1 cellular context compared by ENCODE assay signal in the genomic region with DNA sequence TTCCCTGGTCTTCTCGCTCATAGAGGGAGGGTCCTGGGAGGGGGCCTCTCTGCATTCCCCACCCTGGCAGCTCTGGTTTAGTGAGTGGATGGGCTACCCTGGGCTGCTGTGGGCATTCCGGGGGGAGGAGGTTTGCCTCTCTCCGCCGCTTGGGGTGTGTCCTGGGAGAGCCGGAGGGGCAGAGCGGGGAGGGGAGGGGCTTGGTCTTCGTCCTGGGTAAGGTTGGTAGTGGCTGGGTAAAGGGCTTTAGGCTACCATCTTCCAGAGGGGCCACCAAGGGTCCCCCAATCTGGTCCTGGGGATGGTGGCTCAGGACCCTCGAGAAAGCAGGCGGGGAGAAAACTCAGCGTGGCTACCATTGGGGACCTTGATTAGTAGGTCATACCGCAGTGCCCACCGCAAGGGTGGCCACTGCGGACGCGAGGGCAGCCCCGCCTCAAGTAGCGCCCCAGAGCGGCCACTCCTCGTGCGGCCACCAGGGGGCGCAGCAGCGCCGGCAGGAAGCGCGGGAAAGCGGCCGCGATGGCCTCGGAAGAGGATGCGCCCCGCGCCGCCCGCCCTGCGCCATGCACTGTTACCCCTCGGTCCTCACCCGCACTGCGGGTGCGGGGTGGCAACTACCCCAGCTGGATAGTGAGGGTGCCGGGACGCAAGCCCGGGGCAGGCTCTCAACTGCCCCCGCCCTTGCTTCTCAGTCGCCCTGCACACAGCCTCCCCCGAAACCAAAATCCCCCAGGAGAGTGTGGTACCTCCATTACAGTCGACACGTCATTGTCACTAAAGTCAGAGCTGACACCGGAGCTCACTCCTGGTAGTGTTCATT.
A peak's percentile ranks its signal among the peaks of the same experiment; 100 is the strongest.
TF ChIP-seq lines count a peak whose summit lies in the region.

No MANE protein-coding gene starts in this region.

TF ChIP-seq in WTC11, 78 proteins besides CTCF, POLR2A, EP300 and RAD21 (continued from another document and continues in another):
- TF ChIP-seq, protein P1, sequence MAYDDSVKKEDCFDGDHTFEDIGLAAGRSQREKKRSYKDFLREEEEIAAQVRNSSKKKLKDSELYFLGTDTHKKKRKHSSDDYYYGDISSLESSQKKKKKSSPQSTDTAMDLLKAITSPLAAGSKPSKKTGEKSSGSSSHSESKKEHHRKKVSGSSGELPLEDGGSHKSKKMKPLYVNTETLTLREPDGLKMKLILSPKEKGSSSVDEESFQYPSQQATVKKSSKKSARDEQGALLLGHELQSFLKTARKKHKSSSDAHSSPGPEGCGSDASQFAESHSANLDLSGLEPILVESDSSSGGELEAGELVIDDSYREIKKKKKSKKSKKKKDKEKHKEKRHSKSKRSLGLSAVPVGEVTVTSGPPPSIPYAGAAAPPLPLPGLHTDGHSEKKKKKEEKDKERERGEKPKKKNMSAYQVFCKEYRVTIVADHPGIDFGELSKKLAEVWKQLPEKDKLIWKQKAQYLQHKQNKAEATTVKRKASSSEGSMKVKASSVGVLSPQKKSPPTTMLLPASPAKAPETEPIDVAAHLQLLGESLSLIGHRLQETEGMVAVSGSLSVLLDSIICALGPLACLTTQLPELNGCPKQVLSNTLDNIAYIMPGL (CRISPR knock-in tag; IDR thresholded peaks at IDR 0.05): peak; percentile 80; the same call in 1 of the 2 replicates
- TF ChIP-seq GTF2I (CRISPR knock-in tag; conservative IDR thresholded peaks at IDR 0.05) (no peak), SOX15 (CRISPR knock-in tag; IDR thresholded peaks at IDR 0.05) (no peak), PRRX2 (CRISPR knock-in tag; IDR thresholded peaks at IDR 0.05) (no peak), FOXP1 (CRISPR knock-in tag; IDR thresholded peaks at IDR 0.05; ENCODE audit: borderline replicate concordance) (peak; percentile 88), NR1H2 (CRISPR knock-in tag; IDR thresholded peaks at IDR 0.05) (no peak), CBFB (CRISPR knock-in tag; IDR thresholded peaks at IDR 0.05; ENCODE audit: low read depth) (no peak), TEAD4 (CRISPR knock-in tag; IDR thresholded peaks at IDR 0.05) (no peak), NFYB (CRISPR knock-in tag; conservative IDR thresholded peaks at IDR 0.05; ENCODE audit: low read depth) (no peak), GABPB1 (CRISPR knock-in tag; IDR thresholded peaks at IDR 0.05) (no peak), JAZF1 (CRISPR knock-in tag; IDR thresholded peaks at IDR 0.05) (no peak), CREM (CRISPR knock-in tag; IDR thresholded peaks at IDR 0.05) (no peak; the same call in 1 of the 2 replicates), ZNF121 (CRISPR knock-in tag; IDR thresholded peaks at IDR 0.05) (no peak), ZNF219 (CRISPR knock-in tag; IDR thresholded peaks at IDR 0.05; ENCODE audit: borderline replicate concordance) (no peak), NR3C1 (CRISPR knock-in tag; conservative IDR thresholded peaks at IDR 0.05; ENCODE audit: low read depth) (no peak), GRHL2 (CRISPR knock-in tag; IDR thresholded peaks at IDR 0.05; ENCODE audit: insufficient replicate concordance, severe bottlenecking) (no peak), SP1 (CRISPR knock-in tag; conservative IDR thresholded peaks at IDR 0.05) (no peak), SMAD4 (CRISPR knock-in tag; IDR thresholded peaks at IDR 0.05) (no peak), RORB (CRISPR knock-in tag; IDR thresholded peaks at IDR 0.05) (no peak), ELF4 (CRISPR knock-in tag; IDR thresholded peaks at IDR 0.05; ENCODE audit: low read depth) (no peak), CREB1 (CRISPR knock-in tag; IDR thresholded peaks at IDR 0.05) (peak; percentile 82), FOXJ3 (CRISPR knock-in tag; IDR thresholded peaks at IDR 0.05; ENCODE audit: borderline replicate concordance) (no peak), ZBTB21 (CRISPR knock-in tag; IDR thresholded peaks at IDR 0.05; ENCODE audit: borderline replicate concordance) (peak; percentile 84; the same call in 1 of the 2 replicates), TP53 (CRISPR knock-in tag; IDR thresholded peaks at IDR 0.05) (peak; percentile 95), RELA (CRISPR knock-in tag; IDR thresholded peaks at IDR 0.05; ENCODE audit: borderline replicate concordance) (peak; percentile 91; the same call in 1 of the 2 replicates), NFATC4 (CRISPR knock-in tag; IDR thresholded peaks at IDR 0.05) (no peak)
- TF ChIP-seq, protein P2, sequence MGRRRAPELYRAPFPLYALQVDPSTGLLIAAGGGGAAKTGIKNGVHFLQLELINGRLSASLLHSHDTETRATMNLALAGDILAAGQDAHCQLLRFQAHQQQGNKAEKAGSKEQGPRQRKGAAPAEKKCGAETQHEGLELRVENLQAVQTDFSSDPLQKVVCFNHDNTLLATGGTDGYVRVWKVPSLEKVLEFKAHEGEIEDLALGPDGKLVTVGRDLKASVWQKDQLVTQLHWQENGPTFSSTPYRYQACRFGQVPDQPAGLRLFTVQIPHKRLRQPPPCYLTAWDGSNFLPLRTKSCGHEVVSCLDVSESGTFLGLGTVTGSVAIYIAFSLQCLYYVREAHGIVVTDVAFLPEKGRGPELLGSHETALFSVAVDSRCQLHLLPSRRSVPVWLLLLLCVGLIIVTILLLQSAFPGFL (CRISPR knock-in tag; IDR thresholded peaks at IDR 0.05; ENCODE audit: borderline replicate concordance): no peak
- TF ChIP-seq, protein P3, sequence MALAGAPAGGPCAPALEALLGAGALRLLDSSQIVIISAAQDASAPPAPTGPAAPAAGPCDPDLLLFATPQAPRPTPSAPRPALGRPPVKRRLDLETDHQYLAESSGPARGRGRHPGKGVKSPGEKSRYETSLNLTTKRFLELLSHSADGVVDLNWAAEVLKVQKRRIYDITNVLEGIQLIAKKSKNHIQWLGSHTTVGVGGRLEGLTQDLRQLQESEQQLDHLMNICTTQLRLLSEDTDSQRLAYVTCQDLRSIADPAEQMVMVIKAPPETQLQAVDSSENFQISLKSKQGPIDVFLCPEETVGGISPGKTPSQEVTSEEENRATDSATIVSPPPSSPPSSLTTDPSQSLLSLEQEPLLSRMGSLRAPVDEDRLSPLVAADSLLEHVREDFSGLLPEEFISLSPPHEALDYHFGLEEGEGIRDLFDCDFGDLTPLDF (CRISPR knock-in tag; IDR thresholded peaks at IDR 0.05): peak; percentile 92
- TF ChIP-seq, protein P4, sequence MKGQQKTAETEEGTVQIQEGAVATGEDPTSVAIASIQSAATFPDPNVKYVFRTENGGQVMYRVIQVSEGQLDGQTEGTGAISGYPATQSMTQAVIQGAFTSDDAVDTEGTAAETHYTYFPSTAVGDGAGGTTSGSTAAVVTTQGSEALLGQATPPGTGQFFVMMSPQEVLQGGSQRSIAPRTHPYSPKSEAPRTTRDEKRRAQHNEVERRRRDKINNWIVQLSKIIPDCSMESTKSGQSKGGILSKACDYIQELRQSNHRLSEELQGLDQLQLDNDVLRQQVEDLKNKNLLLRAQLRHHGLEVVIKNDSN (CRISPR knock-in tag; IDR thresholded peaks at IDR 0.05): 0 out of 2 replicates have a peak, but pooled peaks have one; percentile 27
- TF ChIP-seq, protein P5, sequence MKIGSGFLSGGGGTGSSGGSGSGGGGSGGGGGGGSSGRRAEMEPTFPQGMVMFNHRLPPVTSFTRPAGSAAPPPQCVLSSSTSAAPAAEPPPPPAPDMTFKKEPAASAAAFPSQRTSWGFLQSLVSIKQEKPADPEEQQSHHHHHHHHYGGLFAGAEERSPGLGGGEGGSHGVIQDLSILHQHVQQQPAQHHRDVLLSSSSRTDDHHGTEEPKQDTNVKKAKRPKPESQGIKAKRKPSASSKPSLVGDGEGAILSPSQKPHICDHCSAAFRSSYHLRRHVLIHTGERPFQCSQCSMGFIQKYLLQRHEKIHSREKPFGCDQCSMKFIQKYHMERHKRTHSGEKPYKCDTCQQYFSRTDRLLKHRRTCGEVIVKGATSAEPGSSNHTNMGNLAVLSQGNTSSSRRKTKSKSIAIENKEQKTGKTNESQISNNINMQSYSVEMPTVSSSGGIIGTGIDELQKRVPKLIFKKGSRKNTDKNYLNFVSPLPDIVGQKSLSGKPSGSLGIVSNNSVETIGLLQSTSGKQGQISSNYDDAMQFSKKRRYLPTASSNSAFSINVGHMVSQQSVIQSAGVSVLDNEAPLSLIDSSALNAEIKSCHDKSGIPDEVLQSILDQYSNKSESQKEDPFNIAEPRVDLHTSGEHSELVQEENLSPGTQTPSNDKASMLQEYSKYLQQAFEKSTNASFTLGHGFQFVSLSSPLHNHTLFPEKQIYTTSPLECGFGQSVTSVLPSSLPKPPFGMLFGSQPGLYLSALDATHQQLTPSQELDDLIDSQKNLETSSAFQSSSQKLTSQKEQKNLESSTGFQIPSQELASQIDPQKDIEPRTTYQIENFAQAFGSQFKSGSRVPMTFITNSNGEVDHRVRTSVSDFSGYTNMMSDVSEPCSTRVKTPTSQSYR (CRISPR knock-in tag; IDR thresholded peaks at IDR 0.05): peak; percentile 82; the same call in 1 of the 2 replicates
- TF ChIP-seq, protein P6, sequence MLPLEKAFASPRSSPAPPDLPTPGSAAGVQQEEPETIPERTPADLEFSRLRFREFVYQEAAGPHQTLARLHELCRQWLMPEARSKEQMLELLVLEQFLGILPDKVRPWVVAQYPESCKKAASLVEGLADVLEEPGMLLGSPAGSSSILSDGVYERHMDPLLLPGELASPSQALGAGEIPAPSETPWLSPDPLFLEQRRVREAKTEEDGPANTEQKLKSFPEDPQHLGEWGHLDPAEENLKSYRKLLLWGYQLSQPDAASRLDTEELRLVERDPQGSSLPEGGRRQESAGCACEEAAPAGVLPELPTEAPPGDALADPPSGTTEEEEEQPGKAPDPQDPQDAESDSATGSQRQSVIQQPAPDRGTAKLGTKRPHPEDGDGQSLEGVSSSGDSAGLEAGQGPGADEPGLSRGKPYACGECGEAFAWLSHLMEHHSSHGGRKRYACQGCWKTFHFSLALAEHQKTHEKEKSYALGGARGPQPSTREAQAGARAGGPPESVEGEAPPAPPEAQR (CRISPR knock-in tag; IDR thresholded peaks at IDR 0.05): no peak
- TF ChIP-seq, protein P7, sequence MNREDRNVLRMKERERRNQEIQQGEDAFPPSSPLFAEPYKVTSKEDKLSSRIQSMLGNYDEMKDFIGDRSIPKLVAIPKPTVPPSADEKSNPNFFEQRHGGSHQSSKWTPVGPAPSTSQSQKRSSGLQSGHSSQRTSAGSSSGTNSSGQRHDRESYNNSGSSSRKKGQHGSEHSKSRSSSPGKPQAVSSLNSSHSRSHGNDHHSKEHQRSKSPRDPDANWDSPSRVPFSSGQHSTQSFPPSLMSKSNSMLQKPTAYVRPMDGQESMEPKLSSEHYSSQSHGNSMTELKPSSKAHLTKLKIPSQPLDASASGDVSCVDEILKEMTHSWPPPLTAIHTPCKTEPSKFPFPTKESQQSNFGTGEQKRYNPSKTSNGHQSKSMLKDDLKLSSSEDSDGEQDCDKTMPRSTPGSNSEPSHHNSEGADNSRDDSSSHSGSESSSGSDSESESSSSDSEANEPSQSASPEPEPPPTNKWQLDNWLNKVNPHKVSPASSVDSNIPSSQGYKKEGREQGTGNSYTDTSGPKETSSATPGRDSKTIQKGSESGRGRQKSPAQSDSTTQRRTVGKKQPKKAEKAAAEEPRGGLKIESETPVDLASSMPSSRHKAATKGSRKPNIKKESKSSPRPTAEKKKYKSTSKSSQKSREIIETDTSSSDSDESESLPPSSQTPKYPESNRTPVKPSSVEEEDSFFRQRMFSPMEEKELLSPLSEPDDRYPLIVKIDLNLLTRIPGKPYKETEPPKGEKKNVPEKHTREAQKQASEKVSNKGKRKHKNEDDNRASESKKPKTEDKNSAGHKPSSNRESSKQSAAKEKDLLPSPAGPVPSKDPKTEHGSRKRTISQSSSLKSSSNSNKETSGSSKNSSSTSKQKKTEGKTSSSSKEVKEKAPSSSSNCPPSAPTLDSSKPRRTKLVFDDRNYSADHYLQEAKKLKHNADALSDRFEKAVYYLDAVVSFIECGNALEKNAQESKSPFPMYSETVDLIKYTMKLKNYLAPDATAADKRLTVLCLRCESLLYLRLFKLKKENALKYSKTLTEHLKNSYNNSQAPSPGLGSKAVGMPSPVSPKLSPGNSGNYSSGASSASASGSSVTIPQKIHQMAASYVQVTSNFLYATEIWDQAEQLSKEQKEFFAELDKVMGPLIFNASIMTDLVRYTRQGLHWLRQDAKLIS (CRISPR knock-in tag; IDR thresholded peaks at IDR 0.05; ENCODE audit: borderline replicate concordance): no peak
- TF ChIP-seq, protein P8, sequence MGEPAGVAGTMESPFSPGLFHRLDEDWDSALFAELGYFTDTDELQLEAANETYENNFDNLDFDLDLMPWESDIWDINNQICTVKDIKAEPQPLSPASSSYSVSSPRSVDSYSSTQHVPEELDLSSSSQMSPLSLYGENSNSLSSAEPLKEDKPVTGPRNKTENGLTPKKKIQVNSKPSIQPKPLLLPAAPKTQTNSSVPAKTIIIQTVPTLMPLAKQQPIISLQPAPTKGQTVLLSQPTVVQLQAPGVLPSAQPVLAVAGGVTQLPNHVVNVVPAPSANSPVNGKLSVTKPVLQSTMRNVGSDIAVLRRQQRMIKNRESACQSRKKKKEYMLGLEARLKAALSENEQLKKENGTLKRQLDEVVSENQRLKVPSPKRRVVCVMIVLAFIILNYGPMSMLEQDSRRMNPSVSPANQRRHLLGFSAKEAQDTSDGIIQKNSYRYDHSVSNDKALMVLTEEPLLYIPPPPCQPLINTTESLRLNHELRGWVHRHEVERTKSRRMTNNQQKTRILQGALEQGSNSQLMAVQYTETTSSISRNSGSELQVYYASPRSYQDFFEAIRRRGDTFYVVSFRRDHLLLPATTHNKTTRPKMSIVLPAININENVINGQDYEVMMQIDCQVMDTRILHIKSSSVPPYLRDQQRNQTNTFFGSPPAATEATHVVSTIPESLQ (CRISPR knock-in tag; IDR thresholded peaks at IDR 0.05): no peak
- TF ChIP-seq, protein P9, sequence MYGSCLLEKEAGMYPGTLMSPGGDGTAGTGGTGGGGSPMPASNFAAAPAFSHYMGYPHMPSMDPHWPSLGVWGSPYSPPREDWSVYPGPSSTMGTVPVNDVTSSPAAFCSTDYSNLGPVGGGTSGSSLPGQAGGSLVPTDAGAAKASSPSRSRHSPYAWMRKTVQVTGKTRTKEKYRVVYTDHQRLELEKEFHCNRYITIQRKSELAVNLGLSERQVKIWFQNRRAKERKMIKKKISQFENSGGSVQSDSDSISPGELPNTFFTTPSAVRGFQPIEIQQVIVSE (CRISPR knock-in tag; IDR thresholded peaks at IDR 0.05; ENCODE audit: borderline replicate concordance): no peak
- TF ChIP-seq, protein P10, sequence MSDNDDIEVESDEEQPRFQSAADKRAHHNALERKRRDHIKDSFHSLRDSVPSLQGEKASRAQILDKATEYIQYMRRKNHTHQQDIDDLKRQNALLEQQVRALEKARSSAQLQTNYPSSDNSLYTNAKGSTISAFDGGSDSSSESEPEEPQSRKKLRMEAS (CRISPR knock-in tag; IDR thresholded peaks at IDR 0.05): peak; percentile 98
- TF ChIP-seq, protein P11, sequence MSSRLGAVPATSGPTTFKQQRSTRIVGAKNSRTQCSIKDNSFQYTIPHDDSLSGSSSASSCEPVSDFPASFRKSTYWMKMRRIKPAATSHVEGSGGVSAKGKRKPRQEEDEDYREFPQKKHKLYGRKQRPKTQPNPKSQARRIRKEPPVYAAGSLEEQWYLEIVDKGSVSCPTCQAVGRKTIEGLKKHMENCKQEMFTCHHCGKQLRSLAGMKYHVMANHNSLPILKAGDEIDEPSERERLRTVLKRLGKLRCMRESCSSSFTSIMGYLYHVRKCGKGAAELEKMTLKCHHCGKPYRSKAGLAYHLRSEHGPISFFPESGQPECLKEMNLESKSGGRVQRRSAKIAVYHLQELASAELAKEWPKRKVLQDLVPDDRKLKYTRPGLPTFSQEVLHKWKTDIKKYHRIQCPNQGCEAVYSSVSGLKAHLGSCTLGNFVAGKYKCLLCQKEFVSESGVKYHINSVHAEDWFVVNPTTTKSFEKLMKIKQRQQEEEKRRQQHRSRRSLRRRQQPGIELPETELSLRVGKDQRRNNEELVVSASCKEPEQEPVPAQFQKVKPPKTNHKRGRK (CRISPR knock-in tag; IDR thresholded peaks at IDR 0.05; ENCODE audit: borderline replicate concordance): no peak
- TF ChIP-seq, protein P12, sequence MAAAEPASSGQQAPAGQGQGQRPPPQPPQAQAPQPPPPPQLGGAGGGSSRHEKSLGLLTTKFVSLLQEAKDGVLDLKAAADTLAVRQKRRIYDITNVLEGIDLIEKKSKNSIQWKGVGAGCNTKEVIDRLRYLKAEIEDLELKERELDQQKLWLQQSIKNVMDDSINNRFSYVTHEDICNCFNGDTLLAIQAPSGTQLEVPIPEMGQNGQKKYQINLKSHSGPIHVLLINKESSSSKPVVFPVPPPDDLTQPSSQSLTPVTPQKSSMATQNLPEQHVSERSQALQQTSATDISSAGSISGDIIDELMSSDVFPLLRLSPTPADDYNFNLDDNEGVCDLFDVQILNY (CRISPR knock-in tag; IDR thresholded peaks at IDR 0.05): peak; percentile 97; the same call in 1 of the 2 replicates
